In the genomic region with DNA sequence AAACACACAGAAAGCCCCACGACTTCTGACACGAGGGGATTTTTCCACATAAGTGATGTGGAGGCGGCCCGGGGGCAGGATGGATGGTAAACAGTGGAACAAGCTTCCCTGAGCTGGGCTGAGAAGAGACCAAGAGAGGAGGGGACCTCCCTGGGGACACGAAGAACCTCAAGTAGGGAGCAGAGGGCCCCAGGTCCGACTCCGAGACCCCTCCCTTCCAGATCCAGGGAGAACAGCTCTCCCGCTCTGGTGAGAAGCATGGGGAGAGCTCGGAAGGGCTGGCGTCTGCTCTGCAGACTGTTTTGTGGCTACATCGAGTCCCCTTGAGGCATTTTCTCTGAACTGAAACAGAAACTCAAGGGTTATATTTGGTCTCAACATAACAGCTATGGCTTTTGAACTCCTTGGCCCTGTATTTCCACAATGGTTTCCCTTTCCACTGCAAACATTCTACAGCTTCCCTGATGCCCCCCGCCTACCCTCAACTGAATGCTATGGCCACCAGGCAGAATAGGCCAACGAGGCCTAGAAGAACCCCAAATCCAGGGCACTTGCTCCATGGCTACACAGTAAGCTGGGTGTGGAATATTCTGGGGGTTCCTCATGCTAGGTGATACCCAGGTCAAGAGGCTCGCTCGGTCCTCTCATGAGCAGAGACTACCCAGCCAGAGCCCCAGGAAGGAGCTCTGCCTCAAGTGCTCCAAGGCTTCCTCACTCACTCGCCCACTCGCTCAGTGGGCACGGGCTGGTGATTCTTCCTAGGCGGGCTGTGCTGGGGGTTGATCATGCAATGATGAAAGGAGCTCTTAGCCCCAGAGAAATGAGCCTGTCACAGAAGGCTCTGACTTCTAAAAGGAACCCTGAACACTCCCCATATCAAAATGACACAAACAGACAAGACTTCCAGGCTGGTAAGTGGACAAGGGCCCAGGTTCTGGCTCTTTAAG, we compare ENCODE assay signal across 8 cellular contexts. TPM values are rescaled to one million over a fixed set of nuclear protein-coding genes. Genes with fewer than 3 reads are reported as not detected.
DNase-seq lines count a peak whose midpoint lies in the region; ATAC-seq and TF ChIP-seq lines count a peak whose summit lies in the region.

No MANE protein-coding gene starts in this region.

- no peaks in the 10 kb centered on the region for H3K27me3 ChIP-seq in mucosa of rectum (ENCODE audit: control insufficient read depth in 2 of 2, insufficient read depth in 2 of 2, low read length in 2 of 2)

- peaks cover 63% of the 10 kb centered on the region for H3K36me3 Mint-ChIP-seq in activated B cell treated with CpG ODN at 0.5 μM for 24 hours (ENCODE audit: low read depth)

- peak overlapping the region; percentile 96 for H3K27ac Mint-ChIP-seq in activated B cell treated with CpG ODN at 0.5 μM for 24 hours

- ATAC-seq in GM18873 (IDR thresholded peaks at IDR 0.05; ENCODE audit: low FRiP score, unreplicated experiment) (peak; percentile 57), HG02610 (IDR thresholded peaks at IDR 0.05; ENCODE audit: unreplicated experiment) (peak; percentile 74), activated B cell treated with CpG ODN at 0.5 μM for 24 hours (ENCODE audit: low read depth) (peak; percentile 54)

- TF ChIP-seq CTCF in activated B cell treated with CpG ODN at 0.5 μM for 24 hours (IDR thresholded peaks at IDR 0.05), result no peak

- peaks cover 93% of the 10 kb centered on the region for H3K4me1 Mint-ChIP-seq in activated B cell treated with CpG ODN at 0.5 μM for 24 hours

- intact Hi-C loops in activated B cell treated with CpG ODN at 0.5 μM for 24 hours (cut with micrococcal nuclease), result loop anchor here (1.0 kb wide), 4 partner anchors 11 to 55 kb away; no protein-coding TSS in a partner anchor

- H3K27me3 Mint-ChIP-seq in activated B cell treated with CpG ODN at 0.5 μM for 24 hours, result no peaks in the 10 kb centered on the region

- no peak overlapping the region for H3K9ac ChIP-seq in mucosa of rectum (ENCODE audit: low read depth in 1 of 2, low read length in 2 of 2)

- POLR2A ChIA-PET in activated B cell treated with CpG ODN at 0.5 μM for 24 hours (lab: Charles Lee), result interaction anchor here (0.7 to 3.7 kb wide), 33 partner anchors 9 to 162 kb away, joined by 3 to 105 read pairs (median 7); partner anchors contain the start of genes ABRAXAS2 and FAM53B

- peak overlapping the region; percentile 29 to 70 for H3K27ac ChIP-seq in mucosa of rectum (ENCODE audit: low read depth in 2 of 2, low read length in 2 of 2)

- CTCF ChIA-PET in activated B cell treated with CpG ODN at 0.5 μM for 24 hours (lab: Charles Lee), result interaction anchor here (0.6 to 3.3 kb wide), 14 partner anchors 9 to 163 kb away, joined by 3 to 28 read pairs (median 4); no protein-coding TSS in a partner anchor

- DNase-seq in activated B cell treated with CpG ODN at 0.5 μM for 24 hours (no peak), middle frontal gyrus (ENCODE audit: extremely low spot score, low spot score) (no peak), RKO (ENCODE audit: low spot score) (no peak), NCI-H2196 (lab: John Stamatoyannopoulos, UW; ENCODE audit: unreplicated experiment) (no peak), erythroblast (lab: John Stamatoyannopoulos, UW) (no peak)

- H3K9me3 ChIP-seq in mucosa of rectum (ENCODE audit: control insufficient read depth in 2 of 2, low read length in 2 of 2), result no peaks in the 10 kb centered on the region

- peaks cover 21 to 33% of the 10 kb centered on the region in 2 donors for H3K4me1 ChIP-seq in mucosa of rectum (ENCODE audit: control insufficient read depth in 2 of 2, insufficient read depth in 2 of 2, low read length in 2 of 2)

- TF ChIP-seq POLR2A in erythroblast (IDR thresholded peaks at IDR 0.05; ENCODE audit: low read length), result no peak

- H3K9me3 Mint-ChIP-seq in activated B cell treated with CpG ODN at 0.5 μM for 24 hours, result no peaks in the 10 kb centered on the region

- peaks cover 26 to 53% of the 10 kb centered on the region in 2 donors for H3K36me3 ChIP-seq in mucosa of rectum (ENCODE audit: control insufficient read depth in 2 of 2, insufficient read depth in 2 of 2, low read length in 2 of 2)

- H3K4me3 Mint-ChIP-seq in activated B cell treated with CpG ODN at 0.5 μM for 24 hours, result peak overlapping the region; percentile 69

- H3K4me3 ChIP-seq in mucosa of rectum (ENCODE audit: low read length in 2 of 2), result peak overlapping the region in 1 of 2 donors; percentile 20

RNA-seq across cellular contexts. Expression of gene FAM53B, which starts 47.5 kb away (rescaled TPM):
- 70.9 and 73.9 TPM in 2 replicates for total RNA-seq in activated B cell treated with CpG ODN at 0.5 μM for 24 hours
